Comparison of ENCODE assay signal across 26 cellular contexts in the genomic region with DNA sequence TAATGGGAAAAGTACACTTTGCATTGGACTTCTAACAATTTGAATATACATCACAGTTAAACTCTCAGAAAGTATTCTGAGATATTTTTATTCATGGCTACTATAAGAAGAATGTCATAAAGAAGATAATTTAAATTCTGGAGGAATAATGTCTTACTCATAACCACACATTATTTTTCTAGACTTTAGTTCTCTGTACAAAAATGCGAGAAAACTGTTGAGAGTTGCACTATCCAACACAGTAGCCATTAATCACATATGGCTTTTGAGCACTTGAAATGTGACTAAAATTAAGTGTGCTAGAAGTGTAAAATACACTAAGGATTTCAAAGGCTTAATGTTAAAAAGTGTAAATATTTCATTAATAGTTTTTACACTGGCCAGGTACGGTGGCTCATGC. TPM values are rescaled to one million over a fixed set of nuclear protein-coding genes. Genes with fewer than 3 reads are reported as not detected.
"Had no signal": no experiment of that assay in that cellular context is flagged by ENCODE, and none has a peak within 500 bp of the region (broad histone marks: within the 10 kb centered on the region; RNA-seq: fewer than 3 reads in every experiment).

No MANE protein-coding gene starts in this region.

- H3K4me1 ChIP-seq: gastroesophageal sphincter, psoas muscle, vagina had no signal

- H3K27ac ChIP-seq: gastroesophageal sphincter, heart left ventricle, ovary, psoas muscle, right atrium auricular region, tibial artery, vagina had no signal

- H3K4me1 Mint-ChIP-seq: natural killer cell had no signal

- H3K36me3 Mint-ChIP-seq: activated naive CD8-positive, alpha-beta T cell; natural killer cell had no signal

- H3K27me3 Mint-ChIP-seq: activated naive CD8-positive, alpha-beta T cell had no signal

- H3K27ac Mint-ChIP-seq: activated naive CD8-positive, alpha-beta T cell; activated T-helper 2 cell treated with anti-CD3 and anti-CD28 coated beads, Interferon-gamma antibody, Interleukin-2, Interleukin-4, amounts not matched to agents 10 μg/mL and 5 μg/mL and 100 μg/mL, durations not matched to agents 14 hours and 24 hours and 36 hours; natural killer cell had no signal

- H3K9me3 Mint-ChIP-seq: activated T-cell treated with anti-CD3 and anti-CD28 coated beads, Interleukin-2, amount 50 U/mL, for 4 hours; activated T-helper 2 cell treated with anti-CD3 and anti-CD28 coated beads, Interferon-gamma antibody, Interleukin-2, Interleukin-4, amounts not matched to agents 10 μg/mL and 5 μg/mL and 100 μg/mL, durations not matched to agents 14 hours and 24 hours and 36 hours; natural killer cell had no signal

- H3K4me3 Mint-ChIP-seq: activated naive CD8-positive, alpha-beta T cell; activated T-cell treated with anti-CD3 and anti-CD28 coated beads, Interleukin-2, amount 50 U/mL, for 4 hours; natural killer cell had no signal

- DNase-seq: activated CD4-positive, alpha-beta T cell treated with anti-CD3 and anti-CD28 coated beads for 4 hours; activated CD4-positive, alpha-beta T cell treated with anti-CD3 and anti-CD28 coated beads, Interleukin-2, amount 50 U/mL, for 48 hours; activated CD4-positive, CD25-positive, alpha-beta regulatory T cell; activated CD8-positive, alpha-beta memory T cell treated with anti-CD3 and anti-CD28 coated beads, Interleukin-2, amount 50 U/mL, for 48 hours; activated naive CD4-positive, alpha-beta T cell; activated T-cell treated with anti-CD3 and anti-CD28 coated beads, Interleukin-2, amount 50 U/mL, for 4 hours; amniotic stem cell; body of pancreas; dermis blood vessel endothelial cell; effector memory CD4-positive, alpha-beta T cell; heart left ventricle; left cardiac atrium; natural killer cell; ovary; psoas muscle; stimulated activated CD4-positive, alpha-beta T cell treated with anti-CD3 and anti-CD28 coated beads, Interleukin-4, amount 100 ng/mL, for 4 hours; stimulated activated naive CD8-positive, alpha-beta T cell treated with anti-CD3 and anti-CD28 coated beads, Interleukin-15, Interleukin-2, amounts not matched to agents 100 U/mL and 50 U/mL, for 24 hours; T-helper 2 cell; tibial artery had no signal

- ATAC-seq: activated T-cell treated with anti-CD3 and anti-CD28 coated beads, Interleukin-2, amount 50 U/mL, for 4 hours; natural killer cell; psoas muscle; stimulated activated naive CD8-positive, alpha-beta T cell treated with anti-CD3 and anti-CD28 coated beads, Interleukin-15, Interleukin-2, amounts not matched to agents 100 U/mL and 50 U/mL, for 24 hours had no signal

- H3K27me3 ChIP-seq: body of pancreas, gastroesophageal sphincter, heart left ventricle, ovary, right atrium auricular region, tibial artery, vagina had no signal

RNA-seq across cellular contexts. Expression of a gene that starts 53.8 kb away (rescaled TPM):
- total RNA-seq: activated CD8-positive, alpha-beta memory T cell treated with anti-CD3 and anti-CD28 coated beads for 36 hours; activated T-cell treated with anti-CD3 and anti-CD28 coated beads, Interleukin-2, amount 50 U/mL, for 4 hours; activated T-helper 2 cell treated with anti-CD3 and anti-CD28 coated beads, Interferon-gamma antibody, Interleukin-2, Interleukin-4, amounts not matched to agents 10 μg/mL and 5 μg/mL and 100 μg/mL, durations not matched to agents 14 hours and 24 hours and 36 hours; vagina had no signal
- polyA plus RNA-seq: liver had no signal
